ENCODE assay signal across 22 cellular contexts in the genomic region with DNA sequence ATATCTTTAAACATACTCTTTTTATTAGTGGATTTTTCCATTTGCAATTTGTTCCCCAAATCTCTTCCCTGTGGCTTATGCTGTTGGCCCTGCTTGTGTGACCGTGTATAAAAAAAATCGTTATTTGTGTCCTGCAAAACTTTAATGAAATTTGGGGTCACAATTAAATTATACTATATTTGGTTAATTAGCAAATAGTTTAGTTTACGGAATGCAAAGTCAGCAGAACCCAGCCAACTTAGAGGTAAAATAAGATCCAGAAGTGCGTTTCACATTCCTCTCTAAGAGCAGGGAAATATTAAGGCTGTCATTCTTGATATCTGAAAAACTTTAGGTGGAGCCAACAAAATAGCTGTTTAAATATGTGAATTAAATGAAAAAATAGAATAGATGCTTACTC.
DNase-seq lines count a peak whose midpoint lies in the region; ATAC-seq, FAIRE-seq and TF ChIP-seq lines count a peak whose summit lies in the region.
"Had no signal": no experiment of that assay in that cellular context is flagged by ENCODE, and none has a peak within 500 bp of the region (broad histone marks: within the 10 kb centered on the region; RNA-seq: fewer than 3 reads in every experiment).

No MANE protein-coding gene starts in this region.

- no peaks in the 10 kb centered on the region for H3K36me3 Mint-ChIP-seq in activated CD4-positive, alpha-beta T cell treated with anti-CD3 and anti-CD28 coated beads, Interleukin-2, amount 10 ng/mL, durations not matched to agents 24 days and 14 days (ENCODE audit: low read depth)
- H3K36me3 Mint-ChIP-seq: CD8-positive, alpha-beta T cell had no signal

- no peak for TF ChIP-seq EP300 in HepG2 (IDR thresholded peaks at IDR 0.05; ENCODE audit: low read depth in 2 of 2, low read length in 2 of 2)
- TF ChIP-seq EP300 in HepG2 (CRISPR knock-in tag; IDR thresholded peaks at IDR 0.05; ENCODE audit: borderline replicate concordance): no peak

- H4K8ac ChIP-seq in IMR-90 (ENCODE audit: low read depth in 2 of 2, low read length in 2 of 2): no peak overlapping the region

- no peak overlapping the region for H2BK120ac ChIP-seq in IMR-90 (ENCODE audit: low read depth, low read length)

- intact Hi-C loops in HepG2 (cut with micrococcal nuclease; ENCODE audit: unreplicated experiment): no loop called here
- intact Hi-C loops in right lobe of liver (cut with DNase I): no loop called here
- intact Hi-C loops in IMR-90 (cut with micrococcal nuclease): no loop called here
- intact Hi-C loops in activated CD4-positive, alpha-beta T cell treated with anti-CD3 and anti-CD28 coated beads, Interleukin-2, amount 10 ng/mL, durations not matched to agents 24 days and 14 days (cut with micrococcal nuclease): no loop called here

- H3K4me2 ChIP-seq in HepG2 (ENCODE audit: low read depth, low read length) (no peak overlapping the region), IMR-90 (ENCODE audit: low read depth, low read length) (no peak overlapping the region)
- H3K4me2 ChIP-seq: BLaER1 treated with 17β-estradiol and CSF1 and Interleukin-3, amounts not matched to agents 10 nM and 100 nM had no signal

- dilution Hi-C loops in IMR-90 (cut with HindIII; ENCODE audit: low sequenced_read_pairs, unreplicated experiment): no loop called here

- 6% methylated on average over 4 of the region's 4 CpGs for WGBS in HepG2 (ENCODE audit: low lambda C conversion rate)
- 53% methylated on average over 4 of the region's 4 CpGs for WGBS in right lobe of liver (ENCODE audit: insufficient coverage, low coverage, low lambda C conversion rate, missing lambda C conversion rate)
- WGBS in IMR-90 (ENCODE audit: extremely low coverage in 2 of 2, insufficient read length in 1 of 2), 2 experiments: no CpG with 5 or more reads among the region's 4 CpGs

- no peak overlapping the region for H3K56ac ChIP-seq in IMR-90 (ENCODE audit: extremely low read depth, insufficient read depth, low read length)

- H3K27me3 Mint-ChIP-seq in activated CD4-positive, alpha-beta T cell treated with anti-CD3 and anti-CD28 coated beads, Interleukin-2, amount 10 ng/mL, durations not matched to agents 24 days and 14 days: no peaks in the 10 kb centered on the region
- H3K27me3 Mint-ChIP-seq: B cell; CD4-positive, alpha-beta T cell had no signal

- no peak overlapping the region for H4K91ac ChIP-seq in IMR-90 (ENCODE audit: insufficient read depth, low read depth, low read length)

- no TSS peak for BruUV-seq in HepG2 (replicated peaks; lab: Mats Ljungman, UMichigan)
- BruUV-seq in IMR-90 (replicated peaks; lab: Mats Ljungman, UMichigan): no TSS peak

- H3K4me3 ChIP-seq in HepG2 (replicated peaks in 1 of 3; ENCODE audit: insufficient read depth in 1 of 3, low read depth in 2 of 3, low read length in 3 of 3) (no peak overlapping the region), right lobe of liver (no peak overlapping the region), IMR-90 (ENCODE audit: insufficient read depth, low read depth, low read length) (no peak overlapping the region)
- H3K4me3 ChIP-seq: BLaER1 treated with 17β-estradiol and CSF1 and Interleukin-3, amounts not matched to agents 10 nM and 100 nM had no signal

- H3K23ac ChIP-seq in IMR-90 (ENCODE audit: low read depth, low read length): no peak overlapping the region

- no peaks in the 10 kb centered on the region for H3K4me1 Mint-ChIP-seq in activated CD4-positive, alpha-beta T cell treated with anti-CD3 and anti-CD28 coated beads, Interleukin-2, amount 10 ng/mL, durations not matched to agents 24 days and 14 days
- H3K4me1 Mint-ChIP-seq: B cell had no signal

- FAIRE-seq in HepG2 (lab: Jason Lieb, UNC) (no peak), endometrium (lab: Jason Lieb, UNC) (peak; percentile 70)
- FAIRE-seq: A204.1, D721Med, G401.6, GM12891, GM19239 had no signal

- no peak overlapping the region for H3K4ac ChIP-seq in IMR-90 (ENCODE audit: low read depth, low read length)

- H2BK15ac ChIP-seq in IMR-90 (ENCODE audit: low read depth, low read length): no peak overlapping the region

- H3K79me1 ChIP-seq in IMR-90 (ENCODE audit: low read depth in 1 of 2, low read length in 2 of 2): no peaks in the 10 kb centered on the region

- no peak overlapping the region for H3K27ac ChIP-seq in HepG2 (ENCODE audit: extremely low read length, insufficient read depth, low read length)
- no peak overlapping the region for H3K27ac ChIP-seq in right lobe of liver
- no peak overlapping the region for H3K27ac ChIP-seq in IMR-90 (ENCODE audit: insufficient read depth, low read length)
- H3K27ac ChIP-seq: BLaER1 treated with 17β-estradiol and CSF1 and Interleukin-3, amounts not matched to agents 10 nM and 100 nM; C4-2B had no signal

- H3K14ac ChIP-seq in IMR-90 (replicated peaks; ENCODE audit: low read depth, low read length): no peak overlapping the region

- POLR2A ChIA-PET in HepG2 (lab: Yijun Ruan, JAX): no interaction called here
- POLR2A ChIA-PET in IMR-90 (lab: Charles Lee; ENCODE audit: unreplicated experiment): no interaction called here

- H3K9me1 ChIP-seq in IMR-90 (ENCODE audit: insufficient read depth, low read length): no peaks in the 10 kb centered on the region

- TF ChIP-seq CTCF in HepG2 (CRISPR knock-in tag; IDR thresholded peaks at IDR 0.05) (no peak), right lobe of liver (IDR thresholded peaks at IDR 0.05) (no peak), IMR-90 (conservative IDR thresholded peaks at IDR 0.05; ENCODE audit: low read depth, low read length) (no peak)

- no peak overlapping the region for H3K4me3 Mint-ChIP-seq in activated CD4-positive, alpha-beta T cell treated with anti-CD3 and anti-CD28 coated beads, Interleukin-2, amount 10 ng/mL, durations not matched to agents 24 days and 14 days
- H3K4me3 Mint-ChIP-seq: B cell; CD4-positive, alpha-beta T cell; CD8-positive, alpha-beta T cell had no signal

- H3K4me1 ChIP-seq in HepG2 (ENCODE audit: insufficient read depth, low read length): no peaks in the 10 kb centered on the region
- H3K4me1 ChIP-seq in right lobe of liver: no peaks in the 10 kb centered on the region
- H3K4me1 ChIP-seq in IMR-90 (ENCODE audit: control insufficient read depth, insufficient read depth, low read length): no peaks in the 10 kb centered on the region
- H3K4me1 ChIP-seq: BLaER1 treated with 17β-estradiol and CSF1 and Interleukin-3, amounts not matched to agents 10 nM and 100 nM; Caco-2 had no signal

- no peak overlapping the region for H2AK9ac ChIP-seq in IMR-90 (replicated peaks; ENCODE audit: low read depth, low read length, poor library complexity)

- H3K9ac ChIP-seq in HepG2 (ENCODE audit: insufficient read depth, low read depth, low read length) (no peak overlapping the region), IMR-90 (ENCODE audit: low read depth, low read length) (no peak overlapping the region)
- H3K9ac ChIP-seq: BLaER1 treated with 17β-estradiol and CSF1 and Interleukin-3, amounts not matched to agents 10 nM and 100 nM had no signal

- DNase-seq in HepG2 (ENCODE audit: low spot score) (no peak), right lobe of liver (no peak), IMR-90 (no peak), NCI-H187 (lab: John Stamatoyannopoulos, UW) (no peak)
- no peak for DNase-seq in activated CD4-positive, alpha-beta T cell treated with anti-CD3 and anti-CD28 coated beads, Interleukin-2, amount 10 ng/mL, durations not matched to agents 24 days and 14 days
- DNase-seq: 8988T; AML-193; Caco-2; Calu3; CD4-positive, alpha-beta T cell; CD8-positive, alpha-beta T cell; DMS79 treated with DMSO at 0.1 percent for 48 hours; GF-D8 had no signal

- H2BK5ac ChIP-seq in IMR-90 (ENCODE audit: low read depth, low read length, poor library complexity, severe bottlenecking): no peak overlapping the region

- no peak for TF ChIP-seq RAD21 in HepG2 (CRISPR knock-in tag; IDR thresholded peaks at IDR 0.05)
- no peak for TF ChIP-seq RAD21 in IMR-90 (IDR thresholded peaks at IDR 0.05; ENCODE audit: low read length)

- H3K79me2 ChIP-seq in HepG2 (ENCODE audit: insufficient read depth, low read length): no peaks in the 10 kb centered on the region

- CTCF ChIA-PET in HepG2 (lab: Yijun Ruan, JAX; ENCODE audit: low intra/inter-chr PET ratio, low total read pairs) (no interaction called here), IMR-90 (lab: Yijun Ruan, JAX) (no interaction called here)

- H3K27me3 ChIP-seq in HepG2 (ENCODE audit: control insufficient read depth in 1 of 2, insufficient read depth in 2 of 2, low read length in 2 of 2) (no peaks in the 10 kb centered on the region), right lobe of liver (no peaks in the 10 kb centered on the region), IMR-90 (ENCODE audit: control insufficient read depth, insufficient read depth, low read length) (no peaks in the 10 kb centered on the region)
- H3K27me3 ChIP-seq: BLaER1 treated with 17β-estradiol and CSF1 and Interleukin-3, amounts not matched to agents 10 nM and 100 nM had no signal

- no peak overlapping the region for H2AK5ac ChIP-seq in IMR-90 (ENCODE audit: low read depth, low read length)

- no peak overlapping the region for H2BK20ac ChIP-seq in IMR-90 (ENCODE audit: low read depth, low read length)

- no peak overlapping the region for H4K5ac ChIP-seq in IMR-90 (ENCODE audit: low read depth, low read length)

- in situ Hi-C loops in HepG2 (cut with HindIII; ENCODE audit: extremely low pct_ligation_motif_present, low pct_unique_long_range_greater_than_20kb): no loop called here
- in situ Hi-C loops in IMR-90 (cut with MboI; ENCODE audit: low sequenced_read_pairs): no loop called here

- H3K36me3 ChIP-seq in HepG2 (replicated peaks in 1 of 2; ENCODE audit: control insufficient read depth in 1 of 2, insufficient read depth in 2 of 2, low read length in 2 of 2) (no peaks in the 10 kb centered on the region), right lobe of liver (no peaks in the 10 kb centered on the region), IMR-90 (ENCODE audit: control insufficient read depth, insufficient read depth, low read length) (no peaks in the 10 kb centered on the region)
- H3K36me3 ChIP-seq: BLaER1 treated with 17β-estradiol and CSF1 and Interleukin-3, amounts not matched to agents 10 nM and 100 nM had no signal

- no peak for TF ChIP-seq POLR2A in HepG2 (IDR thresholded peaks at IDR 0.05; ENCODE audit: insufficient read depth in 1 of 2, low read depth in 2 of 2, low read length in 2 of 2)
- TF ChIP-seq POLR2A in right lobe of liver (IDR thresholded peaks at IDR 0.05): no peak
- TF ChIP-seq POLR2A in IMR-90 (IDR thresholded peaks at IDR 0.05; ENCODE audit: low read depth, low read length): no peak

- H4K20me1 ChIP-seq in HepG2 (ENCODE audit: insufficient read depth, low read length): no peaks in the 10 kb centered on the region
- no peaks in the 10 kb centered on the region for H4K20me1 ChIP-seq in IMR-90 (ENCODE audit: insufficient read depth, low read length)
- H4K20me1 ChIP-seq: BLaER1 treated with 17β-estradiol and CSF1 and Interleukin-3, amounts not matched to agents 10 nM and 100 nM had no signal

- no peak for ATAC-seq in HepG2
- no peak for ATAC-seq in right lobe of liver
- ATAC-seq in IMR-90 (ENCODE audit: low read depth): no peak
- ATAC-seq: CD8-positive, alpha-beta T cell had no signal

- H3K9me3 Mint-ChIP-seq in activated CD4-positive, alpha-beta T cell treated with anti-CD3 and anti-CD28 coated beads, Interleukin-2, amount 10 ng/mL, durations not matched to agents 24 days and 14 days: peaks cover 4% of the 10 kb centered on the region

- H2AFZ ChIP-seq in HepG2 (ENCODE audit: low read length) (no peak overlapping the region), IMR-90 (replicated peaks; ENCODE audit: low read length, poor library complexity) (no peak overlapping the region)

- no peak overlapping the region for H3K27ac Mint-ChIP-seq in activated CD4-positive, alpha-beta T cell treated with anti-CD3 and anti-CD28 coated beads, Interleukin-2, amount 10 ng/mL, durations not matched to agents 24 days and 14 days
- H3K27ac Mint-ChIP-seq: B cell; CD4-positive, alpha-beta T cell; CD8-positive, alpha-beta T cell had no signal

- H3K18ac ChIP-seq in IMR-90 (ENCODE audit: low read depth, low read length): no peak overlapping the region

- H3K9me3 ChIP-seq in HepG2 (ENCODE audit: low read length) (peaks cover 89% of the 10 kb centered on the region), right lobe of liver (no peaks in the 10 kb centered on the region), IMR-90 (ENCODE audit: control insufficient read depth, insufficient read depth, low read length) (peaks cover 2% of the 10 kb centered on the region; the same call in 1 of the 2 replicates)
- H3K9me3 ChIP-seq: BLaER1 treated with 17β-estradiol and CSF1 and Interleukin-3, amounts not matched to agents 10 nM and 100 nM; Caco-2 had no signal
